In genomic region chr13:30422056-30422914, GRCh38 we compare ENCODE assay signal across 8 cellular contexts. TPM values are rescaled to one million over a fixed set of nuclear protein-coding genes. Genes with fewer than 3 reads are reported as not detected.
DNase-seq lines count a peak whose midpoint lies in the region; ATAC-seq and TF ChIP-seq lines count a peak whose summit lies in the region.

TSS of gene UBE2L5 (plus strand) at chr13:30422493. CDS start at chr13:30427991, 5,498 bp downstream.

- peaks cover 7% of the 10 kb centered on the region; the same call in 1 of the 2 replicates for H3K4me1 ChIP-seq in HUES64 (ENCODE audit: insufficient read depth, low read length)
- H3K4me1 ChIP-seq in SK-N-SH (ENCODE audit: control insufficient read depth in 1 of 2, insufficient read depth in 2 of 2, low read depth in 1 of 2, low read length in 1 of 2): peaks cover 7 to 11% of the 10 kb centered on the region in 2 experiments; a peak in 2 of 4 replicates
- H3K4me1 ChIP-seq in adipocyte (ENCODE audit: control insufficient read depth, insufficient read depth, low read length): peaks cover 12% of the 10 kb centered on the region
- peaks cover 0 to 18% (median 7%) of the 10 kb centered on the region in 12 donors for H3K4me1 ChIP-seq in heart left ventricle
- no peaks in the 10 kb centered on the region for H3K4me1 ChIP-seq in parathyroid adenoma
- peaks cover 0 to 15% (median 0%) of the 10 kb centered on the region in 4 donors for H3K4me1 ChIP-seq in tibial nerve

- DNase-seq in Caki2 (ENCODE audit: low read depth) (peak; percentile 63), SK-N-SH (peak; percentile 86), adipocyte (ENCODE audit: low read depth) (peak; percentile 92), heart left ventricle (peak; percentile 78 to 91 (median 84)), tibial nerve (ENCODE audit: low spot score in 2 of 2) (peak; percentile 54 to 61)

- CTCF ChIA-PET in SK-N-SH (lab: Yijun Ruan, JAX): no interaction called here

- no peaks in the 10 kb centered on the region for H4K20me1 ChIP-seq in SK-N-SH (ENCODE audit: insufficient read depth)

- TF ChIP-seq RAD21 in SK-N-SH (IDR thresholded peaks at IDR 0.05; ENCODE audit: low read length): no peak

- H3K79me2 ChIP-seq in SK-N-SH (ENCODE audit: insufficient read depth) (no peaks in the 10 kb centered on the region), parathyroid adenoma (no peaks in the 10 kb centered on the region)

- POLR2A ChIA-PET in SK-N-SH (lab: Yijun Ruan, JAX): interaction anchor here (0.7 to 1.3 kb wide), 5 partner anchors 9 to 115 kb away, joined by 3 read pairs; partner anchors contain the start of genes HMGB1 and KATNAL1

- H3K9ac ChIP-seq in HUES64 (ENCODE audit: low read depth, low read length) (peak within 1 kb of the TSS; percentile 86), SK-N-SH (peak within 1 kb of the TSS; percentile 86), adipocyte (ENCODE audit: low read length) (peak within 1 kb of the TSS; percentile 91), parathyroid adenoma (peak within 1 kb of the TSS; percentile 35)

- H2AFZ ChIP-seq in SK-N-SH (ENCODE audit: low read depth): peak within 1 kb of the TSS; percentile 95
- peak within 1 kb of the TSS; percentile 97 for H2AFZ ChIP-seq in parathyroid adenoma

- TF ChIP-seq POLR2A in heart left ventricle (IDR thresholded peaks at IDR 0.05): peak in 1 of 2 donors; percentile 51
- TF ChIP-seq POLR2A in tibial nerve (IDR thresholded peaks at IDR 0.05): peak in 1 of 2 donors; percentile 71

- peaks cover 13% of the 10 kb centered on the region for H3F3A ChIP-seq in SK-N-SH (replicated peaks; ENCODE audit: insufficient read depth)

- no peaks in the 10 kb centered on the region for H3K9me2 ChIP-seq in SK-N-SH

- intact Hi-C loops in heart left ventricle (cut with DNase I): loop anchor here in 6 of 10 donors (1.0 to 10.0 kb wide), 7 partner anchors 23 to 195 kb away; partner anchors contain the start of genes KATNAL1 (in 2 of the 6), HMGB1 (in 1 of the 6) and USPL1 (in 1 of the 6)

- no peaks in the 10 kb centered on the region for H3K36me3 ChIP-seq in HUES64 (ENCODE audit: insufficient read depth, low read length)
- H3K36me3 ChIP-seq in SK-N-SH (replicated peaks in 1 of 2; ENCODE audit: control insufficient read depth in 1 of 2, insufficient read depth in 2 of 2, low read length in 1 of 2): no peaks in the 10 kb centered on the region
- no peaks in the 10 kb centered on the region for H3K36me3 ChIP-seq in adipocyte (ENCODE audit: control insufficient read depth, insufficient read depth, low read length, severe bottlenecking)
- no peaks in the 10 kb centered on the region for H3K36me3 ChIP-seq in heart left ventricle
- no peaks in the 10 kb centered on the region for H3K36me3 ChIP-seq in parathyroid adenoma (ENCODE audit: control insufficient read depth, insufficient read depth, low read length)
- no peaks in the 10 kb centered on the region for H3K36me3 ChIP-seq in tibial nerve

- TF ChIP-seq CTCF in SK-N-SH (IDR thresholded peaks at IDR 0.05): no peak
- no peak for TF ChIP-seq CTCF in heart left ventricle (IDR thresholded peaks at IDR 0.05)
- no peak for TF ChIP-seq CTCF in parathyroid adenoma (IDR thresholded peaks at IDR 0.05)
- TF ChIP-seq CTCF in tibial nerve (IDR thresholded peaks at IDR 0.05): no peak

- in situ Hi-C loops in Caki2 (cut with HindIII; ENCODE audit: low pct_unique_long_range_greater_than_20kb, low sequenced_read_pairs): no loop called here

- peak; percentile 61 for ATAC-seq in GM19463 (IDR thresholded peaks at IDR 0.05; ENCODE audit: unreplicated experiment)
- ATAC-seq in heart left ventricle: peak; percentile 82 to 95 (median 90)

- peak within 1 kb of the TSS; percentile 92 for H3K4me2 ChIP-seq in SK-N-SH
- peak within 1 kb of the TSS; percentile 99 for H3K4me2 ChIP-seq in parathyroid adenoma (ENCODE audit: low read length)

- 2% methylated on average over 49 of the region's 57 CpGs for WGBS in HUES64
- WGBS in SK-N-SH (ENCODE audit: low lambda C conversion rate): 3% methylated on average over 39 of the region's 57 CpGs
- 1% methylated on average over 31 to 57 of the region's 57 CpGs for WGBS in heart left ventricle, 4 donors
- 2 to 3% methylated on average over 25 to 30 of the region's 57 CpGs for WGBS in tibial nerve, 2 donors

- H3K27ac ChIP-seq in HUES64 (ENCODE audit: low read depth, low read length): peak within 1 kb of the TSS; percentile 81
- H3K27ac ChIP-seq in SK-N-SH (ENCODE audit: low read depth in 2 of 2, low read length in 1 of 2): peak within 1 kb of the TSS; percentile 86
- H3K27ac ChIP-seq in heart left ventricle: peak within 1 kb of the TSS; percentile 80 to 98 (median 94)
- peak within 1 kb of the TSS; percentile 97 for H3K27ac ChIP-seq in parathyroid adenoma
- H3K27ac ChIP-seq in tibial nerve: peak within 1 kb of the TSS; percentile 92 to 97 (median 94)

- H3K9me3 ChIP-seq in HUES64 (ENCODE audit: insufficient read depth, low read depth, low read length): no peaks in the 10 kb centered on the region
- no peaks in the 10 kb centered on the region for H3K9me3 ChIP-seq in SK-N-SH
- H3K9me3 ChIP-seq in adipocyte (ENCODE audit: control insufficient read depth, low read length): no peaks in the 10 kb centered on the region
- no peaks in the 10 kb centered on the region for H3K9me3 ChIP-seq in heart left ventricle
- H3K9me3 ChIP-seq in parathyroid adenoma (ENCODE audit: control insufficient read depth, low read length): no peaks in the 10 kb centered on the region
- H3K9me3 ChIP-seq in tibial nerve: no peaks in the 10 kb centered on the region

- TF ChIP-seq EP300 in SK-N-SH (IDR thresholded peaks at IDR 0.05; ENCODE audit: borderline replicate concordance in 1 of 2, low read depth in 1 of 2, low read length in 1 of 2): no peak
- TF ChIP-seq EP300 in tibial nerve (IDR thresholded peaks at IDR 0.05): peak in 1 of 2 donors; percentile 71

- peaks cover 20% of the 10 kb centered on the region for H3K27me3 ChIP-seq in HUES64 (ENCODE audit: insufficient read depth, low read length)
- no peaks in the 10 kb centered on the region for H3K27me3 ChIP-seq in SK-N-SH (ENCODE audit: insufficient read depth)
- no peaks in the 10 kb centered on the region for H3K27me3 ChIP-seq in adipocyte (replicated peaks; ENCODE audit: control insufficient read depth, insufficient read depth, low read length)
- H3K27me3 ChIP-seq in heart left ventricle: no peaks in the 10 kb centered on the region
- H3K27me3 ChIP-seq in parathyroid adenoma (ENCODE audit: control insufficient read depth, insufficient read depth, low read length): no peaks in the 10 kb centered on the region
- H3K27me3 ChIP-seq in tibial nerve: no peaks in the 10 kb centered on the region

- peak within 1 kb of the TSS; percentile 92 for H3K4me3 ChIP-seq in HUES64 (ENCODE audit: low read length)
- H3K4me3 ChIP-seq in SK-N-SH (ENCODE audit: low read depth in 2 of 2, low read length in 1 of 2): peak within 1 kb of the TSS; percentile 65 to 77
- H3K4me3 ChIP-seq in adipocyte (ENCODE audit: low read length): peak within 1 kb of the TSS; percentile 88
- peak within 1 kb of the TSS; percentile 16 to 81 (median 67) for H3K4me3 ChIP-seq in heart left ventricle
- H3K4me3 ChIP-seq in parathyroid adenoma (ENCODE audit: low read depth, low read length): peak within 1 kb of the TSS; percentile 75
- peak within 1 kb of the TSS; percentile 44 to 66 (median 58) for H3K4me3 ChIP-seq in tibial nerve

TF ChIP-seq in SK-N-SH, 30 proteins besides CTCF, POLR2A, EP300 and RAD21:
- no peak for TF ChIP-seq RFX5 (IDR thresholded peaks at IDR 0.05; ENCODE audit: low read length)
- TF ChIP-seq YY1 (IDR thresholded peaks at IDR 0.05; ENCODE audit: low read depth): no peak
- no peak; the same call in 1 of the 2 replicates for TF ChIP-seq POLR2AphosphoS5 (IDR thresholded peaks at IDR 0.05; ENCODE audit: low read depth, low read length)
- TF ChIP-seq NRF1 (IDR thresholded peaks at IDR 0.05; ENCODE audit: low read depth, low read length): 0 out of 2 replicates have a peak, but pooled peaks have one; percentile 17

RNA-seq across cellular contexts. Expression of gene UBE2L5, which starts in this region (rescaled TPM):
- not detected in 2 replicates for total RNA-seq in Caki2 (2014; rRNA removed; shearing (Covaris generic); ENCODE audit: low replicate concordance)
- polyA plus RNA-seq in HUES64 (2013, experiment 1 of 2): not detected
- not detected for polyA plus RNA-seq in HUES64 (2013, experiment 2 of 2)
- polyA plus RNA-seq in SK-N-SH (2012; rRNA removed) (0.02 and 0.15 TPM in 2 replicates), heart left ventricle (not detected)
- 0.10 and 0.15 TPM in 2 replicates for polyA plus RNA-seq in SK-N-SH (2012; cell fraction: cytosol; rRNA removed)
- 0.18 and 0.33 TPM in 2 replicates for polyA plus RNA-seq in SK-N-SH (2012; cell fraction: nucleus; rRNA removed)
- total RNA-seq in heart left ventricle (under 1 TPM in 1 of 9 donors, not detected in 8; 0.32 TPM), tibial nerve (not detected)

Comparison
In these comparisons a context has a peak if more than half of its experiments do, and no peak if none do; other contexts are left out.
1. Peak in every context shown above with its lines: DNase-seq, ATAC-seq, H3K4me3 ChIP-seq and H3K27ac ChIP-seq.
2. Peak in DNase-seq in Caki2; RNA of the gene not detected or under 1 TPM.
3. Peak in DNase-seq, H3K4me3 ChIP-seq, H3K27ac ChIP-seq, H3K9ac ChIP-seq and H3K4me2 ChIP-seq in SK-N-SH; RNA of the gene not detected or under 1 TPM.
4. Peak in DNase-seq, ATAC-seq, H3K4me3 ChIP-seq and H3K27ac ChIP-seq in heart left ventricle; RNA of the gene not detected or under 1 TPM.
5. Peak in DNase-seq, H3K4me3 ChIP-seq and H3K27ac ChIP-seq in tibial nerve; RNA of the gene not detected or under 1 TPM.
6. H3K9ac ChIP-seq: peak in every context shown above with its lines; median percentile 91 in adipocyte; 86 in HUES64; 86 in SK-N-SH; 35 in parathyroid adenoma.